In genomic region chr3:62439176-62439813, GRCh38 we compare ENCODE assay signal across 24 cellular contexts.
DNase-seq lines count a peak whose midpoint lies in the region; ATAC-seq, FAIRE-seq and TF ChIP-seq lines count a peak whose summit lies in the region.
"Had no signal": no experiment of that assay in that cellular context is flagged by ENCODE, and none has a peak within 500 bp of the region (broad histone marks: within the 10 kb centered on the region; RNA-seq: fewer than 3 reads in every experiment).

No MANE protein-coding gene starts in this region.

- H3K4me1 ChIP-seq in HUES48 (ENCODE audit: control insufficient read depth, insufficient read depth, low read length), result peaks cover 56% of the 10 kb centered on the region
- H3K4me1 ChIP-seq in iPS-18a (ENCODE audit: control insufficient read depth, low read depth, low read length), result peaks cover 17% of the 10 kb centered on the region
- H3K4me1 ChIP-seq: A549 had no signal

- peaks cover 71% of the 10 kb centered on the region for H3K4me1 Mint-ChIP-seq in WTC11
- H3K4me1 Mint-ChIP-seq in activated T-cell treated with anti-CD3 and anti-CD28 coated beads, Interleukin-2, amount 50 U/mL, for 72 hours (ENCODE audit: low read depth), result peaks cover under 1% of the 10 kb centered on the region
- H3K4me1 Mint-ChIP-seq: CD14-positive monocyte; CD8-positive, alpha-beta memory T cell had no signal

- POLR2A ChIA-PET in WTC11 (lab: Charles Lee), result interaction anchor here (1.0 kb wide), 1 partner anchor 24 kb away, joined by 3 read pairs; no protein-coding TSS in a partner anchor

- H3K9me3 Mint-ChIP-seq in WTC11, result peaks cover 12% of the 10 kb centered on the region
- H3K9me3 Mint-ChIP-seq in activated T-cell treated with anti-CD3 and anti-CD28 coated beads, Interleukin-2, amount 50 U/mL, for 72 hours, result peaks cover 0 to 3% of the 10 kb centered on the region in 2 donors
- H3K9me3 Mint-ChIP-seq: CD4-positive, alpha-beta T cell had no signal

- H3K36me3 ChIP-seq in HUES48 (ENCODE audit: control insufficient read depth, insufficient read depth, low read length) (no peaks in the 10 kb centered on the region), iPS-18a (ENCODE audit: control insufficient read depth, low read depth, low read length) (no peaks in the 10 kb centered on the region)
- H3K36me3 ChIP-seq: BE2C; BLaER1 treated with 17β-estradiol and CSF1 and Interleukin-3, amounts not matched to agents 10 nM and 100 nM had no signal

- H3K27me3 ChIP-seq in HUES48 (ENCODE audit: control insufficient read depth, insufficient read depth, low read length) (peaks cover 9% of the 10 kb centered on the region; the same call in 1 of the 2 replicates), iPS-18a (ENCODE audit: control insufficient read depth, insufficient read depth, low read length) (no peaks in the 10 kb centered on the region)
- H3K27me3 ChIP-seq: BE2C; BLaER1 treated with 17β-estradiol and CSF1 and Interleukin-3, amounts not matched to agents 10 nM and 100 nM had no signal

- peak overlapping the region; percentile 47 for H3K4me3 Mint-ChIP-seq in WTC11
- H3K4me3 Mint-ChIP-seq in activated T-cell treated with anti-CD3 and anti-CD28 coated beads, Interleukin-2, amount 50 U/mL, for 72 hours, result no peak overlapping the region
- H3K4me3 Mint-ChIP-seq: CD14-positive monocyte; CD4-positive, alpha-beta T cell; CD8-positive, alpha-beta memory T cell had no signal

- H3K36me3 Mint-ChIP-seq in WTC11, result peaks cover 10% of the 10 kb centered on the region
- peaks cover 2 to 7% of the 10 kb centered on the region in 2 donors for H3K36me3 Mint-ChIP-seq in activated T-cell treated with anti-CD3 and anti-CD28 coated beads, Interleukin-2, amount 50 U/mL, for 72 hours (ENCODE audit: insufficient read depth in 2 of 2)
- H3K36me3 Mint-ChIP-seq: CD14-positive monocyte; CD8-positive, alpha-beta memory T cell had no signal

- ATAC-seq in WTC11 (peak; percentile 58), HG02798 (IDR thresholded peaks at IDR 0.05; ENCODE audit: poor library complexity, unreplicated experiment) (no peak)
- ATAC-seq in activated T-cell treated with anti-CD3 and anti-CD28 coated beads, Interleukin-2, amount 50 U/mL, for 72 hours (replicated peaks in 1 of 2), result no peak
- ATAC-seq: A549, HCT116 had no signal

- peak overlapping the region; percentile 29 for H3K4me3 ChIP-seq in HUES48 (ENCODE audit: low read depth, low read length)
- H3K4me3 ChIP-seq in iPS-18a (ENCODE audit: low read length), result peak overlapping the region; percentile 26
- H3K4me3 ChIP-seq: A549; BLaER1 treated with 17β-estradiol and CSF1 and Interleukin-3, amounts not matched to agents 10 nM and 100 nM had no signal

- no peak for DNase-seq in D721Med (ENCODE audit: insufficient read length, low spot score)
- DNase-seq in WTC11 (ENCODE audit: low spot score), result no peak
- DNase-seq in NCI-H2107 (lab: John Stamatoyannopoulos, UW), result no peak
- no peak for DNase-seq in activated T-cell treated with anti-CD3 and anti-CD28 coated beads, Interleukin-2, amount 50 U/mL, for 72 hours
- DNase-seq: ACHN; AML-193; BE2C; CD4-positive, alpha-beta T cell; CD8-positive, alpha-beta memory T cell; DMS53; DMS79 treated with DMSO at 0.1 percent for 48 hours; GF-D8; GOT3; H7 had no signal

- CTCF ChIA-PET in WTC11 (lab: Charles Lee), result interaction anchor here (1.0 to 1.2 kb wide), 3 partner anchors 8 to 253 kb away, joined by 3 to 4 read pairs (median 3); no protein-coding TSS in a partner anchor

- peak overlapping the region; percentile 68 for H3K27ac ChIP-seq in HUES48 (ENCODE audit: low read depth, low read length)
- no peak overlapping the region for H3K27ac ChIP-seq in iPS-18a (ENCODE audit: low read length)
- H3K27ac ChIP-seq: 22Rv1; A549; BLaER1 treated with 17β-estradiol and CSF1 and Interleukin-3, amounts not matched to agents 10 nM and 100 nM had no signal

- FAIRE-seq in D721Med (lab: Jason Lieb, UNC), result peak; percentile 38
- FAIRE-seq: A549, GM12891, GM18507 had no signal

- no peak overlapping the region; the same call in 1 of the 2 replicates for H3K9ac ChIP-seq in HUES48 (ENCODE audit: low read depth, low read length)
- H3K9ac ChIP-seq in iPS-18a (ENCODE audit: low read length), result no peak overlapping the region
- H3K9ac ChIP-seq: BLaER1 treated with 17β-estradiol and CSF1 and Interleukin-3, amounts not matched to agents 10 nM and 100 nM had no signal

- H3K27me3 Mint-ChIP-seq in WTC11 (ENCODE audit: low read depth), result peaks cover 62% of the 10 kb centered on the region
- peaks cover 14% of the 10 kb centered on the region for H3K27me3 Mint-ChIP-seq in activated T-cell treated with anti-CD3 and anti-CD28 coated beads, Interleukin-2, amount 50 U/mL, for 72 hours (ENCODE audit: low read depth)

- peak overlapping the region; percentile 43 for H3K27ac Mint-ChIP-seq in WTC11
- no peak overlapping the region for H3K27ac Mint-ChIP-seq in activated T-cell treated with anti-CD3 and anti-CD28 coated beads, Interleukin-2, amount 50 U/mL, for 72 hours
- H3K27ac Mint-ChIP-seq: CD14-positive monocyte; CD4-positive, alpha-beta T cell; CD8-positive, alpha-beta memory T cell had no signal

- H3K9me3 ChIP-seq in HUES48 (ENCODE audit: control insufficient read depth, insufficient read depth, low read length) (no peaks in the 10 kb centered on the region), iPS-18a (ENCODE audit: control insufficient read depth, low read depth, low read length) (no peaks in the 10 kb centered on the region)
- H3K9me3 ChIP-seq: A549, BE2C had no signal

- TF ChIP-seq CTCF in D721Med (IDR thresholded peaks at IDR 0.05; ENCODE audit: insufficient read depth, missing control alignments) (no peak), WTC11 (IDR thresholded peaks at IDR 0.05) (no peak)

TF ChIP-seq in WTC11, 78 proteins besides CTCF, POLR2A, EP300 and RAD21:
- TF ChIP-seq NR2C2 (CRISPR knock-in tag; IDR thresholded peaks at IDR 0.05) (no peak), NFYB (CRISPR knock-in tag; conservative IDR thresholded peaks at IDR 0.05; ENCODE audit: low read depth) (no peak), ZNF423 (CRISPR knock-in tag; IDR thresholded peaks at IDR 0.05) (peak; percentile 24; the same call in 1 of the 2 replicates)
TF ChIP-seq in WTC11: peak in this region for 1.
